12 cellular contexts compared by ENCODE assay signal in genomic region chr1:182163821-182164223, GRCh38.
DNase-seq lines count a peak whose midpoint lies in the region; ATAC-seq and TF ChIP-seq lines count a peak whose summit lies in the region.
"Had no signal": no experiment of that assay in that cellular context is flagged by ENCODE, and none has a peak within 500 bp of the region (broad histone marks: within the 10 kb centered on the region; RNA-seq: fewer than 3 reads in every experiment).

No MANE protein-coding gene starts in this region.

- DNase-seq in body of pancreas (peak in 2 of 4 donors; percentile 8 to 24), Right ventricle myocardium superior (peak; percentile 76), nucleus accumbens (lab: John Stamatoyannopoulos, UW) (peak in 48 of 56 donors; percentile 8 to 82 (median 46)), uterus (peak; percentile 30 to 57), DMS79 (lab: John Stamatoyannopoulos, UW) (no peak), DMS114 treated with DMSO at 0.1 percent for 48 hours (lab: John Stamatoyannopoulos, UW; ENCODE audit: unreplicated experiment) (no peak), NCI-H446 treated with DMSO at 0.1 percent for 48 hours (lab: John Stamatoyannopoulos, UW) (no peak)
- DNase-seq: activated CD8-positive, alpha-beta memory T cell treated with anti-CD3 and anti-CD28 coated beads, Interleukin-2, amount 50 U/mL, for 48 hours; activated naive CD8-positive, alpha-beta T cell treated with anti-CD3 and anti-CD28 coated beads, Interleukin-2, amount 10 ng/mL, durations not matched to agents 7 days and 5 days; KG1; mammary epithelial cell; NCI-H1694 had no signal

- ATAC-seq in body of pancreas (peak; percentile 38), Right ventricle myocardium superior (ENCODE audit: poor library complexity) (peak; percentile 89)

- no peak for TF ChIP-seq CTCF in body of pancreas (IDR thresholded peaks at IDR 0.05)
- no peak for TF ChIP-seq CTCF in uterus (IDR thresholded peaks at IDR 0.05)

- TF ChIP-seq POLR2A in body of pancreas (IDR thresholded peaks at IDR 0.05) (no peak), uterus (IDR thresholded peaks at IDR 0.05) (no peak)

- no peak overlapping the region for H3K4me3 ChIP-seq in body of pancreas
- no peak overlapping the region for H3K4me3 ChIP-seq in uterus

- H3K9me3 ChIP-seq in body of pancreas (no peaks in the 10 kb centered on the region), uterus (no peaks in the 10 kb centered on the region)

- no peaks in the 10 kb centered on the region for H3K4me1 ChIP-seq in body of pancreas
- no peaks in the 10 kb centered on the region for H3K4me1 ChIP-seq in uterus

- intact Hi-C loops in body of pancreas (cut with DNase I) (no loop called here), Right ventricle myocardium superior (cut with DNase I) (no loop called here), uterus (cut with DNase I; ENCODE audit: low total_unique reads) (no loop called here)

- 73 to 85% methylated on average over 5 of the region's 5 CpGs for whole genome bisulfite sequencing in body of pancreas, 2 donors

- H3K36me3 ChIP-seq in body of pancreas (replicated peaks in 1 of 2; ENCODE audit: insufficient read depth in 1 of 2, low read depth in 2 of 2) (no peaks in the 10 kb centered on the region), uterus (no peaks in the 10 kb centered on the region)

- peak overlapping the region in 2 of 4 donors; percentile 17 to 42 for H3K27ac ChIP-seq in body of pancreas
- peak overlapping the region; percentile 17 to 47 for H3K27ac ChIP-seq in uterus

- H3K27me3 ChIP-seq in body of pancreas: no peaks in the 10 kb centered on the region
- no peaks in the 10 kb centered on the region for H3K27me3 ChIP-seq in uterus

Comparison
In these comparisons a context has a peak if more than half of its experiments do, and no peak if none do; other contexts are left out.
1. DNase-seq: peak in Right ventricle myocardium superior (single experiment), nucleus accumbens (48 of 56) and uterus (2 of 2); none in DMS79 (single experiment), DMS114 treated with DMSO at 0.1 percent for 48 hours (single experiment) and NCI-H446 treated with DMSO at 0.1 percent for 48 hours (single experiment).